In genomic region chr16:2027024-2028010, GRCh38 we compare ENCODE assay signal across 8 cellular contexts. TPM values are rescaled to one million over a fixed set of nuclear protein-coding genes. Genes with fewer than 3 reads are reported as not detected.
A peak's percentile ranks its signal among the peaks of the same experiment; 100 is the strongest.
DNase-seq lines count a peak whose midpoint lies in the region; ATAC-seq, FAIRE-seq and TF ChIP-seq lines count a peak whose summit lies in the region.

No MANE protein-coding gene starts in this region.

- TF ChIP-seq EP300 in GM12878 (IDR thresholded peaks at IDR 0.05; ENCODE audit: borderline replicate concordance in 1 of 2, control insufficient read depth in 1 of 2, low read depth in 2 of 2, low read length in 2 of 2) (no peak), tibial nerve (IDR thresholded peaks at IDR 0.05) (no peak)

- TF ChIP-seq POLR2A in GM12878 (IDR thresholded peaks at IDR 0.05; ENCODE audit: low read depth, low read length) = no peak
- no peak for TF ChIP-seq POLR2A in tibial nerve (IDR thresholded peaks at IDR 0.05)

- peaks cover 5% of the 10 kb centered on the region; the same call in 1 of the 2 replicates for H4K20me1 ChIP-seq in GM12878 (ENCODE audit: control insufficient read depth, insufficient read depth)

- RAD21 ChIA-PET in GM12878 (lab: Charles Lee; ENCODE audit: unreplicated experiment) = no interaction called here

- peaks cover 19% of the 10 kb centered on the region for H3K4me1 Mint-ChIP-seq in CD4-positive, alpha-beta T cell (ENCODE audit: low read depth)

- peaks cover 12% of the 10 kb centered on the region for H3K27me3 Mint-ChIP-seq in CD4-positive, alpha-beta T cell

- H3K4me1 ChIP-seq in GM12878 (ENCODE audit: control insufficient read depth, insufficient read depth, low read length) = peaks cover 7% of the 10 kb centered on the region
- peaks cover 0 to 82% (median 38%) of the 10 kb centered on the region in 4 donors for H3K4me1 ChIP-seq in tibial nerve

- H2AFZ ChIP-seq in GM12878 (ENCODE audit: control insufficient read depth, low read depth, low read length) = no peak overlapping the region

- CTCF ChIA-PET in CD4-positive, alpha-beta T cell (lab: Charles Lee) = interaction anchor here (2.3 kb wide), 1 partner anchor 113 kb away, joined by 8 read pairs; no protein-coding TSS in a partner anchor
- CTCF ChIA-PET in GM12878 (lab: Yijun Ruan, JAX) = no interaction called here

- ATAC-seq in CD4-positive, alpha-beta T cell (ENCODE audit: poor library complexity) = peak; percentile 7
- ATAC-seq in GM12878 (no peak), left lobe of liver (peak; percentile 1), HG03460 (IDR thresholded peaks at IDR 0.05; ENCODE audit: unreplicated experiment) (no peak)

- SMC1A ChIA-PET in GM12878 (lab: Charles Lee; ENCODE audit: uncharacterized antibody, unreplicated experiment) = no interaction called here

- H3K36me3 Mint-ChIP-seq in CD4-positive, alpha-beta T cell (ENCODE audit: low read depth) = no peaks in the 10 kb centered on the region

- TF ChIP-seq CTCF in CD4-positive, alpha-beta T cell (IDR thresholded peaks at IDR 0.05) = no peak
- TF ChIP-seq CTCF in LNCaP clone FGC (IDR thresholded peaks at IDR 0.05; ENCODE audit: control insufficient read depth, extremely low read depth, insufficient read depth) (0 out of 2 replicates have a peak, but pooled peaks have one; percentile 24), GM12878 (IDR thresholded peaks at IDR 0.05 in 2 of 3, conservative IDR thresholded peaks at IDR 0.05 in 1 of 3; ENCODE audit: control insufficient read depth in 2 of 3, extremely low read depth in 1 of 3, insufficient read depth in 1 of 3, low read depth in 3 of 3, low read length in 3 of 3) (peak in 1 of 3 experiments; percentile 14; a peak in 1 of 6 replicates), tibial nerve (IDR thresholded peaks at IDR 0.05) (no peak)

- no peaks in the 10 kb centered on the region for H3K9me3 ChIP-seq in CD4-positive, alpha-beta T cell (ENCODE audit: control insufficient read depth, low read length)
- H3K9me3 ChIP-seq in GM12878 (replicated peaks; ENCODE audit: control insufficient read depth, insufficient read depth, low read length) (no peaks in the 10 kb centered on the region), tibial nerve (no peaks in the 10 kb centered on the region)

- H3K27ac Mint-ChIP-seq in CD4-positive, alpha-beta T cell = no peak overlapping the region

- POLR2A ChIA-PET in CD4-positive, alpha-beta T cell (lab: Charles Lee) = interaction anchor here (0.7 to 3.0 kb wide), 4 partner anchors 20 to 188 kb away, joined by 3 to 13 read pairs (median 3); partner anchors contain the start of genes NTHL1, PGP and TRAF7
- POLR2A ChIA-PET in GM12878 (lab: Charles Lee) = no interaction called here

- no peak for TF ChIP-seq RAD21 in GM12878 (IDR thresholded peaks at IDR 0.05; ENCODE audit: insufficient read depth, low read depth, low read length)

- intact Hi-C loops in CD4-positive, alpha-beta T cell (cut with DNase I, micrococcal nuclease) = loop anchor here in 1 of 2 experiments (5.0 to 10.0 kb wide), 2 partner anchors 227 to 460 kb away; partner anchors contain the start of gene ECI1
- intact Hi-C loops in GM12878 (cut with micrococcal nuclease; ENCODE audit: unreplicated experiment) = no loop called here

- no peaks in the 10 kb centered on the region for H3K36me3 ChIP-seq in GM12878 (ENCODE audit: control insufficient read depth in 2 of 2, insufficient read depth in 2 of 2, low read length in 1 of 2)
- peaks cover 0 to 6% (median 0%) of the 10 kb centered on the region in 3 donors for H3K36me3 ChIP-seq in tibial nerve

- BruUV-seq in GM12878 (replicated peaks; lab: Mats Ljungman, UMichigan) = no TSS peak

- no peak overlapping the region for H3K9ac ChIP-seq in GM12878 (ENCODE audit: control insufficient read depth, insufficient read depth, low read length)

- WGBS in GM12878 (ENCODE audit: insufficient coverage, insufficient replicate concordance, low lambda C conversion rate, missing lambda C conversion rate) = 15% methylated on average over 22 of the region's 76 CpGs
- WGBS in tibial nerve, 2 donors = 7 to 18% methylated on average over 26 to 49 of the region's 76 CpGs

- H3K9me3 Mint-ChIP-seq in CD4-positive, alpha-beta T cell = no peaks in the 10 kb centered on the region

- peak in 1 of 10 experiments; percentile 18 for DNase-seq in CD4-positive, alpha-beta T cell
- DNase-seq in LNCaP clone FGC (ENCODE audit: low read depth) (no peak), GM12878 (ENCODE audit: low read depth, low spot score) (no peak), left lobe of liver (ENCODE audit: low spot score) (peak; percentile 58), tibial nerve (ENCODE audit: low spot score in 2 of 2) (no peak), SHP77 treated with DMSO at 0.1 percent for 48 hours (lab: John Stamatoyannopoulos, UW) (no peak), dedifferentiated amniotic fluid mesenchymal stem cell (ENCODE audit: extremely low spot score) (no peak)

- H3K4me2 ChIP-seq in GM12878 (ENCODE audit: control insufficient read depth, insufficient read depth) = peak overlapping the region; percentile 9; the same call in 1 of the 2 replicates

- no peaks in the 10 kb centered on the region for H3K79me2 ChIP-seq in GM12878 (ENCODE audit: control insufficient read depth, insufficient read depth, low read length)

- peaks cover 5% of the 10 kb centered on the region for H3K27me3 ChIP-seq in CD4-positive, alpha-beta T cell (ENCODE audit: control insufficient read depth, insufficient read depth, low read length)
- H3K27me3 ChIP-seq in GM12878 (replicated peaks in 1 of 2; ENCODE audit: control insufficient read depth in 2 of 2, insufficient read depth in 2 of 2, low read length in 1 of 2) (peaks cover 11 to 13% of the 10 kb centered on the region in 2 experiments), tibial nerve (peaks cover 0 to 4% of the 10 kb centered on the region in 2 donors)

- in situ Hi-C loops in GM12878 (cut with MboI) = no loop called here

- H3K4me3 ChIP-seq in LNCaP clone FGC (ENCODE audit: low read depth, low read length) (peak overlapping the region; percentile 86), GM12878 (no peak overlapping the region; the same call in 1 of the 2 replicates), tibial nerve (peak overlapping the region; percentile 47 to 83 (median 58))

- H3K4me3 Mint-ChIP-seq in CD4-positive, alpha-beta T cell = peak overlapping the region; percentile 80

- H3K27ac ChIP-seq in CD4-positive, alpha-beta T cell (ENCODE audit: low read depth, low read length) = no peak overlapping the region
- H3K27ac ChIP-seq in GM12878 (ENCODE audit: control insufficient read depth, insufficient read depth) = no peak overlapping the region
- peak overlapping the region in 3 of 4 donors; percentile 59 to 100 (median 94) for H3K27ac ChIP-seq in tibial nerve

- FAIRE-seq in GM12878 (lab: Jason Lieb, UNC) = peak; percentile 35

RNA-seq across cellular contexts. Expression of gene NHERF2, which starts 0.6 kb away (rescaled TPM):
- total RNA-seq in CD4-positive, alpha-beta T cell = 1 to 10 TPM; 1.9 to 2.0 TPM
- 0.71 TPM in 1 of 2 replicates, not detected in the other for total RNA-seq in GM12878 (2013; cell fraction: nucleolus; rRNA removed)
- total RNA-seq in GM12878 (2014; rRNA removed) (0.06 TPM in 1 of 2 replicates, not detected in the other), GM12878 (2014; rRNA removed; fragmentation: Illumina TruSeq; extraction: Trizol) (not detected in 2 replicates), GM12878 (2021) (0.31 and 0.51 TPM in 2 replicates), left lobe of liver (334 TPM), tibial nerve (10 to 100 TPM; 54.7 to 83.1 (median 64.9) TPM)
- not detected for polyA plus RNA-seq in GM12878 (2011; ENCODE audit: low read depth)
- polyA plus RNA-seq in GM12878 (2011; rRNA removed) (0.05 TPM in 1 of 2 replicates, not detected in the other), GM12878 (2014; fragmentation: Illumina TruSeq; extraction: Trizol) (0.06 TPM in 1 of 2 replicates, not detected in the other), GM12878 (2014; fragmentation: Nextera tagmentation; extraction: Ambion mirVana) (not detected), GM12878 (2014; rRNA removed) (not detected in 2 replicates), GM12878 (2016; fragmentation: Nextera tagmentation; extraction: Ambion mirVana) (under 1 TPM; 0.10 to 0.19 TPM)
- 0.04 and 0.15 TPM in 2 replicates for polyA plus RNA-seq in GM12878 (2011; cell fraction: cytosol; rRNA removed)
- polyA plus RNA-seq in GM12878 (2011; cell fraction: nucleus; rRNA removed) = 0.78 and 0.98 TPM in 2 replicates
- polyA plus RNA-seq in GM12878 (2012) = 0.15 and 0.42 TPM in 2 replicates
- not detected in 2 replicates for polyA minus RNA-seq in GM12878 (2011; rRNA and poly(A)+ RNA removed)
- 0.62 TPM in 1 of 2 replicates, not detected in the other for polyA minus RNA-seq in GM12878 (2011; cell fraction: cytosol; rRNA and poly(A)+ RNA removed)
- polyA minus RNA-seq in GM12878 (2011; cell fraction: nucleus; rRNA and poly(A)+ RNA removed) = not detected in 2 replicates

RNA-seq across cellular contexts. Expression of gene NPW, which starts 7.7 kb away (rescaled TPM):
- under 1 TPM in 1 of 2 experiments, not detected in 1; 0.80 TPM for total RNA-seq in CD4-positive, alpha-beta T cell
- not detected in 2 replicates for total RNA-seq in GM12878 (2013; cell fraction: nucleolus; rRNA removed)
- total RNA-seq in GM12878 (2014; rRNA removed) (0.23 and 0.33 TPM in 2 replicates), GM12878 (2014; rRNA removed; fragmentation: Illumina TruSeq; extraction: Trizol) (0.67 TPM in 1 of 2 replicates, not detected in the other), GM12878 (2021) (0.85 and 1.3 TPM in 2 replicates), left lobe of liver (8.5 TPM), tibial nerve (1 to 10 TPM in 2 of 4 donors, not detected in 2; 3.0 to 3.1 TPM)
- not detected for polyA plus RNA-seq in GM12878 (2011; ENCODE audit: low read depth)
- polyA plus RNA-seq in GM12878 (2011; rRNA removed) (not detected in 2 replicates), GM12878 (2014; fragmentation: Illumina TruSeq; extraction: Trizol) (not detected in 2 replicates), GM12878 (2014; fragmentation: Nextera tagmentation; extraction: Ambion mirVana) (not detected), GM12878 (2014; rRNA removed) (0.24 TPM in 1 of 2 replicates, not detected in the other), GM12878 (2016; fragmentation: Nextera tagmentation; extraction: Ambion mirVana) (1 to 10 TPM; 1.4 to 2.5 TPM)
- 0.10 TPM in 1 of 2 replicates, not detected in the other for polyA plus RNA-seq in GM12878 (2011; cell fraction: cytosol; rRNA removed)
- polyA plus RNA-seq in GM12878 (2011; cell fraction: nucleus; rRNA removed) = 0.21 and 0.67 TPM in 2 replicates
- 0.16 and 0.22 TPM in 2 replicates for polyA plus RNA-seq in GM12878 (2012)
- polyA minus RNA-seq in GM12878 (2011; rRNA and poly(A)+ RNA removed) = not detected in 2 replicates
- not detected in 2 replicates for polyA minus RNA-seq in GM12878 (2011; cell fraction: cytosol; rRNA and poly(A)+ RNA removed)
- not detected in 2 replicates for polyA minus RNA-seq in GM12878 (2011; cell fraction: nucleus; rRNA and poly(A)+ RNA removed)

RNA-seq across cellular contexts. Expression of gene ZNF598, which starts 17.7 kb away (rescaled TPM):
- 10 to 100 TPM; 39.7 to 43.6 TPM for total RNA-seq in CD4-positive, alpha-beta T cell
- total RNA-seq in GM12878 (2013; cell fraction: nucleolus; rRNA removed) = 23.8 and 28.6 TPM in 2 replicates
- 14.7 and 20.6 TPM in 2 replicates for total RNA-seq in GM12878 (2014; rRNA removed)
- total RNA-seq in GM12878 (2014; rRNA removed; fragmentation: Illumina TruSeq; extraction: Trizol) = 11.0 and 14.4 TPM in 2 replicates
- total RNA-seq in GM12878 (2021) = 71.3 and 74.0 TPM in 2 replicates
- 5.9 TPM for polyA plus RNA-seq in GM12878 (2011; ENCODE audit: low read depth)
- polyA plus RNA-seq in GM12878 (2011; rRNA removed) = 4.7 and 12.7 TPM in 2 replicates
- 26.7 and 35.4 TPM in 2 replicates for polyA plus RNA-seq in GM12878 (2011; cell fraction: cytosol; rRNA removed)
- polyA plus RNA-seq in GM12878 (2011; cell fraction: nucleus; rRNA removed) = 102 and 139 TPM in 2 replicates
- 21.2 and 28.2 TPM in 2 replicates for polyA plus RNA-seq in GM12878 (2012)
- polyA plus RNA-seq in GM12878 (2014; fragmentation: Illumina TruSeq; extraction: Trizol) = 5.8 and 14.4 TPM in 2 replicates
- polyA plus RNA-seq in GM12878 (2014; fragmentation: Nextera tagmentation; extraction: Ambion mirVana) = under 1 TPM; 0.08 to 0.84 TPM
- polyA plus RNA-seq in GM12878 (2014; rRNA removed) = 53.8 and 70.0 TPM in 2 replicates
- polyA plus RNA-seq in GM12878 (2016; fragmentation: Nextera tagmentation; extraction: Ambion mirVana) = 10 to 100 TPM in 1 of 2 experiments, 1 to 10 TPM in 1; 8.0 to 19.4 TPM
- polyA minus RNA-seq in GM12878 (2011; rRNA and poly(A)+ RNA removed) = 8.7 and 17.7 TPM in 2 replicates
- 19.8 and 21.5 TPM in 2 replicates for polyA minus RNA-seq in GM12878 (2011; cell fraction: cytosol; rRNA and poly(A)+ RNA removed)
- 12.5 and 23.1 TPM in 2 replicates for polyA minus RNA-seq in GM12878 (2011; cell fraction: nucleus; rRNA and poly(A)+ RNA removed)
- total RNA-seq in left lobe of liver = 29.9 TPM
- 10 to 100 TPM; 37.0 to 83.1 (median 49.2) TPM for total RNA-seq in tibial nerve

RNA-seq across cellular contexts. Expression of gene NTHL1, which starts 20.3 kb away (rescaled TPM):
- 1 to 10 TPM; 2.7 to 2.9 TPM for total RNA-seq in CD4-positive, alpha-beta T cell
- 21.3 and 22.2 TPM in 2 replicates for total RNA-seq in GM12878 (2013; cell fraction: nucleolus; rRNA removed)
- total RNA-seq in GM12878 (2014; rRNA removed) (50.1 and 54.7 TPM in 2 replicates), GM12878 (2014; rRNA removed; fragmentation: Illumina TruSeq; extraction: Trizol) (16.4 and 17.2 TPM in 2 replicates), GM12878 (2021) (41.3 and 48.4 TPM in 2 replicates), left lobe of liver (109 TPM), tibial nerve (10 to 100 TPM; 22.8 to 56.7 (median 28.1) TPM)
- 4.0 TPM for polyA plus RNA-seq in GM12878 (2011; ENCODE audit: low read depth)
- polyA plus RNA-seq in GM12878 (2011; rRNA removed) (11.8 and 32.9 TPM in 2 replicates), GM12878 (2014; fragmentation: Illumina TruSeq; extraction: Trizol) (0.19 and 8.1 TPM in 2 replicates), GM12878 (2014; fragmentation: Nextera tagmentation; extraction: Ambion mirVana) (1 to 10 TPM in 1 of 2 experiments, under 1 TPM in 1; 0.85 to 9.2 TPM), GM12878 (2014; rRNA removed) (46.9 and 49.0 TPM in 2 replicates), GM12878 (2016; fragmentation: Nextera tagmentation; extraction: Ambion mirVana) (10 to 100 TPM; 45.1 to 53.8 TPM)
- 71.1 and 110 TPM in 2 replicates for polyA plus RNA-seq in GM12878 (2011; cell fraction: cytosol; rRNA removed)
- polyA plus RNA-seq in GM12878 (2011; cell fraction: nucleus; rRNA removed) = 47.6 and 73.7 TPM in 2 replicates
- polyA plus RNA-seq in GM12878 (2012) = 14.5 and 15.4 TPM in 2 replicates
- polyA minus RNA-seq in GM12878 (2011; rRNA and poly(A)+ RNA removed) = 18.0 and 54.3 TPM in 2 replicates
- polyA minus RNA-seq in GM12878 (2011; cell fraction: cytosol; rRNA and poly(A)+ RNA removed) = 13.1 and 15.4 TPM in 2 replicates
- polyA minus RNA-seq in GM12878 (2011; cell fraction: nucleus; rRNA and poly(A)+ RNA removed) = 10.2 and 15.9 TPM in 2 replicates

RNA-seq across cellular contexts. Expression of gene TSC2, which starts 20.5 kb away (rescaled TPM):
- 10 to 100 TPM; 83.0 to 85.0 TPM for total RNA-seq in CD4-positive, alpha-beta T cell
- total RNA-seq in GM12878 (2013; cell fraction: nucleolus; rRNA removed) = 135 and 159 TPM in 2 replicates
- total RNA-seq in GM12878 (2014; rRNA removed) = 15.9 and 20.4 TPM in 2 replicates
- total RNA-seq in GM12878 (2014; rRNA removed; fragmentation: Illumina TruSeq; extraction: Trizol) = 9.7 and 10.9 TPM in 2 replicates
- total RNA-seq in GM12878 (2021) = 61.5 and 77.0 TPM in 2 replicates
- 17.5 TPM for polyA plus RNA-seq in GM12878 (2011; ENCODE audit: low read depth)
- 10.1 and 18.0 TPM in 2 replicates for polyA plus RNA-seq in GM12878 (2011; rRNA removed)
- polyA plus RNA-seq in GM12878 (2011; cell fraction: cytosol; rRNA removed) = 18.5 and 24.1 TPM in 2 replicates
- 284 and 324 TPM in 2 replicates for polyA plus RNA-seq in GM12878 (2011; cell fraction: nucleus; rRNA removed)
- polyA plus RNA-seq in GM12878 (2012) = 46.1 and 49.1 TPM in 2 replicates
- polyA plus RNA-seq in GM12878 (2014; fragmentation: Illumina TruSeq; extraction: Trizol) = 4.9 and 22.7 TPM in 2 replicates
- 1 to 10 TPM; 1.6 to 3.9 TPM for polyA plus RNA-seq in GM12878 (2014; fragmentation: Nextera tagmentation; extraction: Ambion mirVana)
- polyA plus RNA-seq in GM12878 (2014; rRNA removed) = 31.3 and 48.1 TPM in 2 replicates
- polyA plus RNA-seq in GM12878 (2016; fragmentation: Nextera tagmentation; extraction: Ambion mirVana) = 10 to 100 TPM; 36.1 to 43.6 TPM
- 43.0 and 55.4 TPM in 2 replicates for polyA minus RNA-seq in GM12878 (2011; rRNA and poly(A)+ RNA removed)
- 32.2 and 38.4 TPM in 2 replicates for polyA minus RNA-seq in GM12878 (2011; cell fraction: cytosol; rRNA and poly(A)+ RNA removed)
- polyA minus RNA-seq in GM12878 (2011; cell fraction: nucleus; rRNA and poly(A)+ RNA removed) = 47.4 and 83.8 TPM in 2 replicates
- 117 TPM for total RNA-seq in left lobe of liver
- 100 to 1,000 TPM in 2 of 4 donors, 10 to 100 TPM in 2; 75.4 to 507 (median 111) TPM for total RNA-seq in tibial nerve

Comparison
In these comparisons a context has a peak if more than half of its experiments do, and no peak if none do; other contexts are left out.
1. ATAC-seq: peak in CD4-positive, alpha-beta T cell (single experiment) and left lobe of liver (single experiment); none in GM12878 (single experiment) and HG03460 (single experiment).
2. H3K27ac ChIP-seq: peak in tibial nerve (3 of 4); none in CD4-positive, alpha-beta T cell (single experiment) and GM12878 (single experiment).
3. RNA of gene NHERF2, which starts 0.6 kb away (total RNA-seq): 334 TPM in left lobe of liver (single experiment) and 54.7 to 83.1 TPM in tibial nerve; 1.9 to 2.0 TPM in CD4-positive, alpha-beta T cell and 0.06 to 0.71 TPM in GM12878; every median in the first group is over 10 times any median in the second.